Comparison of ENCODE assay signal across 16 cellular contexts in the genomic region with DNA sequence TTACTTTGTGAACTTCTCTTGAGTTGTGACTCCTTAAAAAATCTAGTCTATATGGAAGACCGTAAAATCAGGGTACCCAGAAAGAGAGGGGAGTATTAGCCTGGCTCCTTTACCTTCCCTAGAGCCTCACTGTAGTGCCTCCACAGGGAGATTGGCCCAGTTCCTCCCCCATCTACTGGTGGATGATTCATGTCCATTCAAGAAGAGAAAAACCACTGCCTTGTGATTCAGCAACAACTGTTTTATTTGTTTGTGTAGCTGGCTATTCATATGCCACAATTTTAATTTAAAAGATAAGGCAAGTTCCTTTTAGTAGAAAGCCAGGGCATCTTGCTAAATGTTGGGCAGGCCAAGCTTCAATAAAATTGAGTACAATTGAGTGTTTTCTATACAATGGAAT.
DNase-seq lines count a peak whose midpoint lies in the region; ATAC-seq and TF ChIP-seq lines count a peak whose summit lies in the region.
"Had no signal": no experiment of that assay in that cellular context is flagged by ENCODE, and none has a peak within 500 bp of the region (broad histone marks: within the 10 kb centered on the region; RNA-seq: fewer than 3 reads in every experiment).

No MANE protein-coding gene starts in this region.

- in situ Hi-C loops in astrocyte of the cerebellum (cut with HindIII; ENCODE audit: low sequenced_read_pairs) = no loop called here

- no peak overlapping the region for H3K4me3 ChIP-seq in astrocyte of the cerebellum (ENCODE audit: low read depth, low read length)
- H3K4me3 ChIP-seq: gastrocnemius medialis, right lobe of liver had no signal

- no peak for TF ChIP-seq CTCF in astrocyte of the cerebellum (IDR thresholded peaks at IDR 0.05; ENCODE audit: low read depth, low read length, missing control alignments)

- ATAC-seq in GM21723 (IDR thresholded peaks at IDR 0.05; ENCODE audit: unreplicated experiment) (no peak), GM18502 (IDR thresholded peaks at IDR 0.05; ENCODE audit: poor library complexity, unreplicated experiment) (no peak)
- ATAC-seq: gastrocnemius medialis, right lobe of liver had no signal

- no peak overlapping the region for H3K27ac ChIP-seq in caudate nucleus (ENCODE audit: low read depth, low read length)
- H3K27ac ChIP-seq: gastrocnemius medialis, neutrophil, right lobe of liver had no signal

- DNase-seq in AG08396 (ENCODE audit: low spot score) = peak; percentile 30
- DNase-seq in HT1080 (ENCODE audit: low read depth) = peak; percentile 85
- peak; percentile 53 for DNase-seq in astrocyte of the cerebellum (ENCODE audit: low read depth)
- peak; percentile 56 for DNase-seq in foreskin melanocyte
- DNase-seq in HT-29 (ENCODE audit: low spot score) = no peak
- no peak for DNase-seq in caudate nucleus (lab: John Stamatoyannopoulos, UW)
- DNase-seq: activated CD4-positive, alpha-beta T cell treated with anti-CD3 and anti-CD28 coated beads for 48 hours; Calu3; gastrocnemius medialis; NCI-H1930; NCI-H526; right lobe of liver; stimulated activated CD4-positive, alpha-beta T cell treated with anti-CD3 and anti-CD28 coated beads, Interleukin-4, amount 100 ng/mL, for 24 hours had no signal

Comparison
In these comparisons a context has a peak if more than half of its experiments do, and no peak if none do; other contexts are left out.
1. DNase-seq: peak in AG08396 (single experiment), HT1080 (single experiment), astrocyte of the cerebellum (single experiment) and foreskin melanocyte (single experiment); none in HT-29 (single experiment) and caudate nucleus (0 of 61).